Comparison of ENCODE assay signal across 15 cellular contexts in genomic region chr5:28397502-28397941, GRCh38.
DNase-seq lines count a peak whose midpoint lies in the region; ATAC-seq, FAIRE-seq and TF ChIP-seq lines count a peak whose summit lies in the region.
"Had no signal": no experiment of that assay in that cellular context is flagged by ENCODE, and none has a peak within 500 bp of the region (broad histone marks: within the 10 kb centered on the region; RNA-seq: fewer than 3 reads in every experiment).

No MANE protein-coding gene starts in this region.

- no peaks in the 10 kb centered on the region for H3K36me3 ChIP-seq in adipocyte (ENCODE audit: control insufficient read depth, insufficient read depth, low read length, severe bottlenecking)
- no peaks in the 10 kb centered on the region for H3K36me3 ChIP-seq in hepatocyte (replicated peaks; ENCODE audit: insufficient read depth, low read depth)
- H3K36me3 ChIP-seq: right lobe of liver had no signal

- H3K9me3 ChIP-seq in adipocyte (ENCODE audit: control insufficient read depth, low read length), result no peaks in the 10 kb centered on the region
- H3K9me3 ChIP-seq in hepatocyte (ENCODE audit: low read depth), result no peaks in the 10 kb centered on the region
- H3K9me3 ChIP-seq: right lobe of liver had no signal

- H3K4me3 Mint-ChIP-seq in effector memory CD8-positive, alpha-beta T cell, result no peak overlapping the region
- no peak overlapping the region for H3K4me3 Mint-ChIP-seq in endothelial cell (ENCODE audit: unreplicated experiment)
- H3K4me3 Mint-ChIP-seq: activated T-helper 1 cell treated with anti-CD3 and anti-CD28 coated beads, Interleukin-12 subunit alpha, Interleukin-12 subunit beta, Interleukin-2, Interleukin-4 antibody, amounts not matched to agents 30 ng/mL and 10 ng/mL and 1 ng/mL, durations not matched to agents 14 hours and 24 hours and 36 hours; CD4-positive, alpha-beta T cell had no signal

- no peaks in the 10 kb centered on the region for H4K20me1 ChIP-seq in hepatocyte (ENCODE audit: insufficient read depth, poor library complexity, severe bottlenecking)

- no peaks in the 10 kb centered on the region for H3K79me2 ChIP-seq in hepatocyte

- ATAC-seq in HG03342 (IDR thresholded peaks at IDR 0.05; ENCODE audit: unreplicated experiment), result no peak
- no peak for ATAC-seq in SK-N-SH treated with all-trans-retinoic acid at 6 μM for 48 hours
- no peak for ATAC-seq in effector memory CD8-positive, alpha-beta T cell (replicated peaks)
- ATAC-seq: esophagus mucosa, right lobe of liver had no signal

- peak; percentile 98 for FAIRE-seq in HTR-8/SVneo (lab: Jason Lieb, UNC)

- H3K4me1 Mint-ChIP-seq in effector memory CD8-positive, alpha-beta T cell (ENCODE audit: low read depth in 2 of 2), result no peaks in the 10 kb centered on the region
- H3K4me1 Mint-ChIP-seq in endothelial cell (ENCODE audit: unreplicated experiment), result peaks cover 6% of the 10 kb centered on the region

- H3K27me3 Mint-ChIP-seq in effector memory CD8-positive, alpha-beta T cell, result no peaks in the 10 kb centered on the region
- H3K27me3 Mint-ChIP-seq in endothelial cell (ENCODE audit: unreplicated experiment), result peaks cover 1% of the 10 kb centered on the region
- H3K27me3 Mint-ChIP-seq: CD4-positive, alpha-beta T cell had no signal

- 11% methylated on average over 4 of the region's 4 CpGs for WGBS in hepatocyte (ENCODE audit: low lambda C conversion rate, missing lambda C conversion rate)

- no peaks in the 10 kb centered on the region for H3K4me1 ChIP-seq in adipocyte (ENCODE audit: control insufficient read depth, insufficient read depth, low read length)
- peaks cover 8% of the 10 kb centered on the region for H3K4me1 ChIP-seq in hepatocyte (ENCODE audit: insufficient read depth)
- H3K4me1 ChIP-seq: right lobe of liver had no signal

- peaks cover 4 to 14% of the 10 kb centered on the region in 2 donors for H3K9me3 Mint-ChIP-seq in effector memory CD8-positive, alpha-beta T cell
- no peaks in the 10 kb centered on the region for H3K9me3 Mint-ChIP-seq in endothelial cell (ENCODE audit: unreplicated experiment)

- peak overlapping the region; percentile 8 for H2AFZ ChIP-seq in hepatocyte

- no peaks in the 10 kb centered on the region for H3K27me3 ChIP-seq in adipocyte (replicated peaks; ENCODE audit: control insufficient read depth, insufficient read depth, low read length)
- H3K27me3 ChIP-seq in hepatocyte, result no peaks in the 10 kb centered on the region
- H3K27me3 ChIP-seq: right lobe of liver had no signal

- H3K27ac ChIP-seq in hepatocyte, result peak overlapping the region; percentile 68
- H3K27ac ChIP-seq: KMS-11, right lobe of liver had no signal

- H3K4me3 ChIP-seq in adipocyte (ENCODE audit: low read length), result no peak overlapping the region
- H3K4me3 ChIP-seq in hepatocyte, result no peak overlapping the region
- no peak overlapping the region for H3K4me3 ChIP-seq in retinal pigment epithelial cell (ENCODE audit: low read length)
- H3K4me3 ChIP-seq: right lobe of liver had no signal

- TF ChIP-seq CTCF in hepatocyte (IDR thresholded peaks at IDR 0.05; ENCODE audit: poor library complexity) (no peak), retinal pigment epithelial cell (conservative IDR thresholded peaks at IDR 0.05; ENCODE audit: low read depth, low read length) (no peak), endothelial cell (IDR thresholded peaks at IDR 0.05; ENCODE audit: unreplicated experiment) (no peak)

- no peak overlapping the region for H3K9ac ChIP-seq in adipocyte (ENCODE audit: low read length)
- H3K9ac ChIP-seq: KMS-11 had no signal

- DNase-seq in HTR-8/SVneo (ENCODE audit: insufficient read length, low spot score), result peak; percentile 76
- DNase-seq in adipocyte (ENCODE audit: low read depth), result peak; percentile 52
- DNase-seq in hepatocyte (ENCODE audit: low spot score), result peak; percentile 18
- DNase-seq in retinal pigment epithelial cell (ENCODE audit: low read depth), result peak; percentile 53
- DNase-seq in effector memory CD8-positive, alpha-beta T cell, result no peak
- DNase-seq in endothelial cell (ENCODE audit: low spot score), result no peak
- DNase-seq: activated CD4-positive, alpha-beta T cell treated with anti-CD3 and anti-CD28 coated beads for 48 hours; CD4-positive, alpha-beta T cell; NCI-H2029 treated with DMSO at 0.1 percent for 48 hours; right lobe of liver had no signal

- no peaks in the 10 kb centered on the region for H3K36me3 Mint-ChIP-seq in effector memory CD8-positive, alpha-beta T cell (ENCODE audit: insufficient read depth)
- H3K36me3 Mint-ChIP-seq in endothelial cell (ENCODE audit: low read depth, unreplicated experiment), result no peaks in the 10 kb centered on the region

- H3K4me2 ChIP-seq in hepatocyte, result peak overlapping the region; percentile 27
- H3K4me2 ChIP-seq: KMS-11 had no signal

- no peaks in the 10 kb centered on the region for H3K9me2 ChIP-seq in hepatocyte (replicated peaks; ENCODE audit: insufficient read depth)

- no peak overlapping the region for H3K27ac Mint-ChIP-seq in effector memory CD8-positive, alpha-beta T cell
- no peak overlapping the region for H3K27ac Mint-ChIP-seq in endothelial cell (ENCODE audit: unreplicated experiment)
- H3K27ac Mint-ChIP-seq: activated T-helper 1 cell treated with anti-CD3 and anti-CD28 coated beads, Interleukin-12 subunit alpha, Interleukin-12 subunit beta, Interleukin-2, Interleukin-4 antibody, amounts not matched to agents 30 ng/mL and 10 ng/mL and 1 ng/mL, durations not matched to agents 14 hours and 24 hours and 36 hours; CD4-positive, alpha-beta T cell had no signal

TF ChIP-seq in SK-N-SH treated with all-trans-retinoic acid at 6 μM for 48 hours, 23 proteins besides CTCF, POLR2A, EP300 and RAD21 (continues in another document):
- TF ChIP-seq ARNTL (CRISPR knock-in tag; IDR thresholded peaks at IDR 0.05; ENCODE audit: borderline replicate concordance, low read depth) (no peak), SNAI2 (CRISPR knock-in tag; IDR thresholded peaks at IDR 0.05) (no peak), CREB5 (CRISPR knock-in tag; IDR thresholded peaks at IDR 0.05; ENCODE audit: low read depth) (no peak), ZFP3 (CRISPR knock-in tag; IDR thresholded peaks at IDR 0.05) (no peak), CSRNP3 (CRISPR knock-in tag; IDR thresholded peaks at IDR 0.05) (no peak), PPARA (CRISPR knock-in tag; IDR thresholded peaks at IDR 0.05; ENCODE audit: borderline replicate concordance) (no peak), TOX (CRISPR knock-in tag; IDR thresholded peaks at IDR 0.05; ENCODE audit: borderline replicate concordance) (no peak), ISL1 (CRISPR knock-in tag; IDR thresholded peaks at IDR 0.05) (no peak), ZNF8 (CRISPR knock-in tag; IDR thresholded peaks at IDR 0.05) (no peak), POU6F1 (CRISPR knock-in tag; IDR thresholded peaks at IDR 0.05; ENCODE audit: borderline replicate concordance, low read depth) (no peak), RARB (CRISPR knock-in tag; IDR thresholded peaks at IDR 0.05) (no peak)

Comparison
In these comparisons a context has a peak if more than half of its experiments do, and no peak if none do; other contexts are left out.
1. DNase-seq: peak in HTR-8/SVneo (single experiment), adipocyte (single experiment), hepatocyte (single experiment) and retinal pigment epithelial cell (single experiment); none in effector memory CD8-positive, alpha-beta T cell (0 of 3) and endothelial cell (single experiment).